In genomic region chr2:73776869-73777519, GRCh38 we compare ENCODE assay signal across 1 cellular context.
TF ChIP-seq lines count a peak whose summit lies in the region.

No MANE protein-coding gene starts in this region.

TF ChIP-seq in HEK293, 187 proteins besides CTCF, POLR2A, EP300 and RAD21 (continued from another document):
- TF ChIP-seq PRDM2 (tag by site-specific recombination; IDR thresholded peaks at IDR 0.05; ENCODE audit: borderline replicate concordance) (no peak), SCRT2 (tag by site-specific recombination; IDR thresholded peaks at IDR 0.05) (peak; percentile 62)
